In the genomic region with DNA sequence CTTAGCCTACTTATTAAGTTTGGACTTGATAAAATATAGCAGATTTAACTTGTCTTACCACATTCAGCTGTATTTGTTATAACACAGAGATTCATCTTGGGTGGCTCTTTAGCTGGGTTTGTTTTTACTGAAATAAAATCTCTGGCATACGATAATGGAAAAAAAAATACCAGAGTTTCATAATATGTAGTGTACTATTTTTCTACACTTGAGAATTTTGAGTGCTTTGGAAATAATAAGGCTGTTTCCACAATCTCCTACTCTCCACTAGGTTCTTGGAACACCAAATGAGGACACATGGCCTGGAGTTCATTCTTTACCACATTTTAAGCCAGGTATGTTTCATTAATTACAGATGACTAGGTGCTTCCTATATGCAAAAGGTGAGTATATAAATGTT, we compare ENCODE assay signal across 19 cellular contexts.
DNase-seq lines count a peak whose midpoint lies in the region; ATAC-seq and TF ChIP-seq lines count a peak whose summit lies in the region.
"Had no signal": no experiment of that assay in that cellular context is flagged by ENCODE, and none has a peak within 500 bp of the region (broad histone marks: within the 10 kb centered on the region; RNA-seq: fewer than 3 reads in every experiment).

No MANE protein-coding gene starts in this region.

- ATAC-seq in heart left ventricle (peak in 3 of 4 donors; percentile 10 to 39 (median 22)), gastroesophageal sphincter (peak; percentile 69), omental fat pad (ENCODE audit: low FRiP score) (peak; percentile 22), upper lobe of right lung (no peak)
- ATAC-seq: HCT116, K562, PC-3 had no signal

- H3K27me3 ChIP-seq in heart left ventricle = no peaks in the 10 kb centered on the region
- H3K27me3 ChIP-seq in gastroesophageal sphincter = no peaks in the 10 kb centered on the region
- H3K27me3 ChIP-seq in upper lobe of right lung = no peaks in the 10 kb centered on the region
- H3K27me3 ChIP-seq: BLaER1 treated with 17β-estradiol and CSF1 and Interleukin-3, amounts not matched to agents 10 nM and 100 nM had no signal

- DNase-seq in heart left ventricle (no peak), cardiac septum (ENCODE audit: low spot score) (no peak), omental fat pad (ENCODE audit: low spot score) (no peak), upper lobe of right lung (no peak), HK-2 (ENCODE audit: unreplicated experiment) (no peak), SW480 (ENCODE audit: low spot score) (no peak), dedifferentiated amniotic fluid mesenchymal stem cell (ENCODE audit: extremely low spot score) (no peak)
- DNase-seq: CD8-positive, alpha-beta memory T cell; DND-41; MV-4-11; NCI-H187 treated with DMSO at 0.1 percent for 48 hours; NCI-H446; NCI-H774 had no signal

- H3K4me1 ChIP-seq in heart left ventricle (peaks cover 0 to 6% (median 0%) of the 10 kb centered on the region in 12 donors), gastroesophageal sphincter (peaks cover 0 to 19% (median 4%) of the 10 kb centered on the region in 3 donors), upper lobe of right lung (peaks cover 3% of the 10 kb centered on the region)
- H3K4me1 ChIP-seq: BLaER1 treated with 17β-estradiol and CSF1 and Interleukin-3, amounts not matched to agents 10 nM and 100 nM had no signal

- intact Hi-C loops in heart left ventricle (cut with DNase I) (no loop called here), cardiac septum (cut with DNase I) (no loop called here), upper lobe of right lung (cut with DNase I) (no loop called here)

- H3K27ac ChIP-seq in heart left ventricle (peak overlapping the region in 3 of 12 donors; percentile 11 to 16 (median 12)), gastroesophageal sphincter (peak overlapping the region in 1 of 4 donors; percentile 17), upper lobe of right lung (peak overlapping the region; percentile 42)
- H3K27ac ChIP-seq: BLaER1 treated with 17β-estradiol and CSF1 and Interleukin-3, amounts not matched to agents 10 nM and 100 nM had no signal

- TF ChIP-seq POLR2A in heart left ventricle (IDR thresholded peaks at IDR 0.05) (no peak), gastroesophageal sphincter (IDR thresholded peaks at IDR 0.05) (no peak)

- 67 to 82% (median 75%) methylated on average over 1 of the region's 1 CpG for WGBS in heart left ventricle, 4 donors
- WGBS in gastroesophageal sphincter (ENCODE audit: low coverage in 1 of 2), 2 donors = 33% methylated on average over 1 of the region's 1 CpG

- TF ChIP-seq CTCF in heart left ventricle (IDR thresholded peaks at IDR 0.05) (peak in 1 of 12 donors; percentile 1), gastroesophageal sphincter (IDR thresholded peaks at IDR 0.05) (peak in 1 of 4 experiments; percentile 19), omental fat pad (IDR thresholded peaks at IDR 0.05) (no peak), upper lobe of right lung (IDR thresholded peaks at IDR 0.05) (no peak)

- H3K9me3 ChIP-seq in heart left ventricle (no peaks in the 10 kb centered on the region), gastroesophageal sphincter (no peaks in the 10 kb centered on the region), upper lobe of right lung (no peaks in the 10 kb centered on the region)
- H3K9me3 ChIP-seq: BLaER1 treated with 17β-estradiol and CSF1 and Interleukin-3, amounts not matched to agents 10 nM and 100 nM had no signal

- H3K4me3 ChIP-seq in heart left ventricle (no peak overlapping the region), gastroesophageal sphincter (no peak overlapping the region), upper lobe of right lung (no peak overlapping the region)
- H3K4me3 ChIP-seq: BLaER1 treated with 17β-estradiol and CSF1 and Interleukin-3, amounts not matched to agents 10 nM and 100 nM; GM23338; K562 had no signal

- TF ChIP-seq EP300 in gastroesophageal sphincter (IDR thresholded peaks at IDR 0.05) = no peak

- H3K36me3 ChIP-seq in heart left ventricle (no peaks in the 10 kb centered on the region), gastroesophageal sphincter (no peaks in the 10 kb centered on the region), upper lobe of right lung (no peaks in the 10 kb centered on the region)
